In the genomic region with DNA sequence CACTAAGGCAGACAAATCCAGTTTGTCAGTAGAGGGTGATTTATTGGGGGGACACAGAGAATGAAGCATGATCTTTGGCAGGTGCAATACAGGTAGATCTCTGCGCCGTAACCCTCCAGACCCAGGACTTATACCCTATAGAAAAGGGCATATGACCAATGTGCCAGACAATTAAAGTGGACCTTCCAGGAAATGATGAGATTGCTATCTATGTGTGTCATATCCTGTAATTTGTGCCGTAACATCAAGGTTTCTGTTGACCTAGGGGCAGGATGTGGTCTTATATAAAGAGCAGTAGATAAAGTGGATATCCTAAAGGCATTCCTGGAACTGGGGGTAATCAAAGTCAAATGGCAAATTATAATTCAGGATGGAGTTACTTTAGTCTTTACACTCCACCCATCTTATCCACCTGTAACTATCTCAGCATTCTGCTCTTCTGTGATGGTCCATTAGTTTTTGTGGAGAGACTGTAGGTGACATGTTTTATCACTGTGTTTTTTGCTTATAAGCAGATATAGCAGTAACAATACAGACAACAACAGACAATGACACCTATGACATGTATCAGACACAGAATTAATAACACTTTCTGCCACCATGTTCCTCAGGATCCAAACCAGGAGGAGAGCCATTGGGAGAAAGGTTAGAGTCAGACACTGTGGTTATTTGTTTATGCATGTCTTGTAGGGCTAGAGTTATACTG, we compare ENCODE assay signal across 15 cellular contexts. TPM values are rescaled to one million over a fixed set of nuclear protein-coding genes. Genes with fewer than 3 reads are reported as not detected.
DNase-seq lines count a peak whose midpoint lies in the region; ATAC-seq and TF ChIP-seq lines count a peak whose summit lies in the region.
"Had no signal": no experiment of that assay in that cellular context is flagged by ENCODE, and none has a peak within 500 bp of the region (broad histone marks: within the 10 kb centered on the region; RNA-seq: fewer than 3 reads in every experiment).

No MANE protein-coding gene starts in this region.

- H3K36me3 Mint-ChIP-seq in MCF 10A (ENCODE audit: insufficient read depth, unreplicated experiment), result no peaks in the 10 kb centered on the region
- H3K36me3 Mint-ChIP-seq in T-helper 17 cell (ENCODE audit: low read depth), result no peaks in the 10 kb centered on the region
- no peaks in the 10 kb centered on the region for H3K36me3 Mint-ChIP-seq in effector memory CD8-positive, alpha-beta T cell (ENCODE audit: insufficient read depth)

- H3K4me1 Mint-ChIP-seq in MCF 10A (ENCODE audit: insufficient read depth, unreplicated experiment), result no peaks in the 10 kb centered on the region
- peaks cover 11% of the 10 kb centered on the region for H3K4me1 Mint-ChIP-seq in T-helper 17 cell
- peaks cover 9 to 10% of the 10 kb centered on the region in 2 donors for H3K4me1 Mint-ChIP-seq in effector memory CD8-positive, alpha-beta T cell (ENCODE audit: low read depth in 2 of 2)
- H3K4me1 Mint-ChIP-seq: B cell had no signal

- H3K27ac Mint-ChIP-seq in MCF 10A (ENCODE audit: low read depth, unreplicated experiment) (no peak overlapping the region), T-helper 17 cell (peak overlapping the region; percentile 19)
- H3K27ac Mint-ChIP-seq in effector memory CD8-positive, alpha-beta T cell, result peak overlapping the region; percentile 23 to 58
- H3K27ac Mint-ChIP-seq: B cell had no signal

- H3K27me3 ChIP-seq in breast epithelium (no peaks in the 10 kb centered on the region), tibial nerve (no peaks in the 10 kb centered on the region)
- H3K27me3 ChIP-seq: SJSA1 had no signal

- intact Hi-C loops in MCF 10A (cut with micrococcal nuclease), result no loop called here
- intact Hi-C loops in breast epithelium (cut with DNase I; ENCODE audit: low total_unique reads), result no loop called here

- H3K4me1 ChIP-seq in breast epithelium (no peaks in the 10 kb centered on the region), tibial nerve (no peaks in the 10 kb centered on the region)

- TF ChIP-seq EP300 in tibial nerve (IDR thresholded peaks at IDR 0.05), result no peak

- H3K27me3 Mint-ChIP-seq in MCF 10A (ENCODE audit: insufficient read depth, unreplicated experiment), result no peaks in the 10 kb centered on the region
- H3K27me3 Mint-ChIP-seq in T-helper 17 cell, result no peaks in the 10 kb centered on the region
- H3K27me3 Mint-ChIP-seq in effector memory CD8-positive, alpha-beta T cell, result no peaks in the 10 kb centered on the region
- H3K27me3 Mint-ChIP-seq: B cell had no signal

- no peak overlapping the region for H3K4me3 Mint-ChIP-seq in MCF 10A (ENCODE audit: unreplicated experiment)
- H3K4me3 Mint-ChIP-seq in T-helper 17 cell, result no peak overlapping the region
- H3K4me3 Mint-ChIP-seq in effector memory CD8-positive, alpha-beta T cell, result peak overlapping the region in 1 of 2 donors; percentile 5
- H3K4me3 Mint-ChIP-seq: B cell had no signal

- peak; percentile 5 for DNase-seq in MCF 10A (ENCODE audit: unreplicated experiment)
- no peak for DNase-seq in breast epithelium (ENCODE audit: low spot score in 2 of 2)
- no peak for DNase-seq in T-helper 17 cell
- peak; percentile 9 to 17 (median 17) for DNase-seq in effector memory CD8-positive, alpha-beta T cell
- no peak for DNase-seq in tibial nerve (ENCODE audit: low spot score in 2 of 2)
- DNase-seq in activated effector memory CD4-positive, alpha-beta T cell treated with Interleukin-2 at 50 U/mL for 16 hours, result no peak
- DNase-seq in erythroblast (lab: John Stamatoyannopoulos, UW), result no peak
- DNase-seq: activated CD4-positive, alpha-beta T cell treated with anti-CD3 and anti-CD28 coated beads for 48 hours; amniotic stem cell; hippocampal formation; occipital lobe had no signal

- ATAC-seq in T-helper 17 cell (peak; percentile 81), HG03280 (IDR thresholded peaks at IDR 0.05; ENCODE audit: unreplicated experiment) (no peak)
- peak; percentile 95 for ATAC-seq in effector memory CD8-positive, alpha-beta T cell (replicated peaks)

- no peak for TF ChIP-seq CTCF in MCF 10A (IDR thresholded peaks at IDR 0.05; ENCODE audit: unreplicated experiment)
- no peak for TF ChIP-seq CTCF in breast epithelium (IDR thresholded peaks at IDR 0.05)
- TF ChIP-seq CTCF in tibial nerve (IDR thresholded peaks at IDR 0.05), result no peak

- BruUV-seq in MCF 10A (replicated peaks; lab: Mats Ljungman, UMichigan), result no TSS peak

- no peak overlapping the region for H3K4me3 ChIP-seq in breast epithelium
- H3K4me3 ChIP-seq in tibial nerve, result no peak overlapping the region
- H3K4me3 ChIP-seq: lung, SJSA1 had no signal

- no peaks in the 10 kb centered on the region for H3K9me3 ChIP-seq in breast epithelium
- H3K9me3 ChIP-seq in T-helper 17 cell (ENCODE audit: control insufficient read depth, low read length, poor library complexity, severe bottlenecking), result no peaks in the 10 kb centered on the region
- peaks cover 0 to 13% (median 0%) of the 10 kb centered on the region in 4 donors for H3K9me3 ChIP-seq in tibial nerve
- H3K9me3 ChIP-seq: SJSA1 had no signal

- TF ChIP-seq POLR2A in breast epithelium (IDR thresholded peaks at IDR 0.05) (no peak), tibial nerve (IDR thresholded peaks at IDR 0.05) (no peak), erythroblast (IDR thresholded peaks at IDR 0.05; ENCODE audit: low read length) (no peak)

- CTCF ChIA-PET in MCF 10A (lab: Yijun Ruan, JAX), result interaction anchor here (0.6 to 1.1 kb wide), 2 partner anchors 9 kb away, joined by 3 to 4 read pairs; no protein-coding TSS in a partner anchor

- POLR2A ChIA-PET in MCF 10A (lab: Yijun Ruan, JAX), result interaction anchor here (0.6 kb wide), 1 partner anchor 150 kb away, joined by 3 read pairs; no protein-coding TSS in a partner anchor

- H3K36me3 ChIP-seq in breast epithelium (no peaks in the 10 kb centered on the region), tibial nerve (no peaks in the 10 kb centered on the region)
- H3K36me3 ChIP-seq: SJSA1 had no signal

- no peaks in the 10 kb centered on the region for H3K9me3 Mint-ChIP-seq in MCF 10A (ENCODE audit: unreplicated experiment)
- H3K9me3 Mint-ChIP-seq in effector memory CD8-positive, alpha-beta T cell, result no peaks in the 10 kb centered on the region

- no peak overlapping the region for H3K27ac ChIP-seq in breast epithelium
- no peak overlapping the region for H3K27ac ChIP-seq in tibial nerve
- H3K27ac ChIP-seq: SJSA1 had no signal

- WGBS in tibial nerve, 2 donors, result 87 to 94% methylated on average over 3 of the region's 3 CpGs

RNA-seq across cellular contexts. Expression of a gene that starts 43.1 kb away (rescaled TPM):
- 19.5 and 23.0 TPM in 2 replicates for total RNA-seq in MCF 10A (2022)
- 10 to 100 TPM; 16.3 to 25.9 (median 20.0) TPM for total RNA-seq in breast epithelium
- 10 to 100 TPM; 14.8 to 16.2 TPM for total RNA-seq in T-helper 17 cell
- total RNA-seq in tibial nerve, result 10 to 100 TPM; 17.9 to 23.2 (median 22.0) TPM

Comparison
In these comparisons a context has a peak if more than half of its experiments do, and no peak if none do; other contexts are left out.
1. DNase-seq: peak in MCF 10A (single experiment) and effector memory CD8-positive, alpha-beta T cell (3 of 3); none in breast epithelium (0 of 2), T-helper 17 cell (0 of 3), tibial nerve (0 of 2), activated effector memory CD4-positive, alpha-beta T cell treated with Interleukin-2 at 50 U/mL for 16 hours (single experiment) and erythroblast (0 of 2).